ENCODE assay signal across 20 cellular contexts in genomic region chr18:76447268-76447890, GRCh38. TPM values are rescaled to one million over a fixed set of nuclear protein-coding genes. Genes with fewer than 3 reads are reported as not detected.
A peak's percentile ranks its signal among the peaks of the same experiment; 100 is the strongest.
DNase-seq lines count a peak whose midpoint lies in the region; ATAC-seq lines count a peak whose summit lies in the region.
"Had no signal": no experiment of that assay in that cellular context is flagged by ENCODE, and none has a peak within 500 bp of the region (broad histone marks: within the 10 kb centered on the region; RNA-seq: fewer than 3 reads in every experiment).

No MANE protein-coding gene starts in this region.

- H3K4me1 ChIP-seq in adipocyte (ENCODE audit: control insufficient read depth, insufficient read depth, low read length) = peaks cover 71% of the 10 kb centered on the region
- H3K4me1 ChIP-seq in skeletal muscle tissue (ENCODE audit: control insufficient read depth in 3 of 3, insufficient read depth in 3 of 3, low read length in 3 of 3) = peaks cover 53 to 63% (median 57%) of the 10 kb centered on the region in 3 donors
- H3K4me1 ChIP-seq in effector memory CD4-positive, alpha-beta T cell (ENCODE audit: control insufficient read depth, insufficient read depth, low read length, poor library complexity, severe bottlenecking) = peaks cover 5% of the 10 kb centered on the region
- H3K4me1 ChIP-seq: parathyroid adenoma had no signal

- peak overlapping the region in 4 of 5 donors; percentile 33 to 93 (median 73) for H3K4me3 Mint-ChIP-seq in immature natural killer cell
- no peak overlapping the region for H3K4me3 Mint-ChIP-seq in effector memory CD8-positive, alpha-beta T cell
- H3K4me3 Mint-ChIP-seq: activated naive CD8-positive, alpha-beta T cell treated with anti-CD3 and anti-CD28 coated beads, Interleukin-2, amount 10 ng/mL, durations not matched to agents 7 days and 5 days had no signal

- peaks cover 74 to 87% of the 10 kb centered on the region in 2 donors for H3K4me1 Mint-ChIP-seq in immature natural killer cell
- peaks cover 4 to 34% of the 10 kb centered on the region in 2 donors for H3K4me1 Mint-ChIP-seq in effector memory CD8-positive, alpha-beta T cell (ENCODE audit: low read depth in 2 of 2)

- DNase-seq in EH (ENCODE audit: low read depth) (peak; percentile 35), adipocyte (ENCODE audit: low read depth) (no peak), immature natural killer cell (no peak), NCI-H2227 treated with DMSO at 0.1 percent for 48 hours (lab: John Stamatoyannopoulos, UW) (no peak)
- DNase-seq in stimulated activated CD4-positive, alpha-beta T cell treated with anti-CD3 and anti-CD28 coated beads, Interleukin-15, amount 100 ng/mL, for 24 hours = no peak
- no peak for DNase-seq in effector memory CD8-positive, alpha-beta T cell
- DNase-seq in effector memory CD4-positive, alpha-beta T cell = no peak
- DNase-seq: activated naive CD8-positive, alpha-beta T cell treated with anti-CD3 and anti-CD28 coated beads, Interleukin-2, amount 10 ng/mL, durations not matched to agents 7 days and 5 days; activated T-cell treated with anti-CD3 and anti-CD28 coated beads, Interleukin-2, amount 50 U/mL, for 1 hour; DMS153; kidney; NCI-H1105 treated with DMSO at 0.1 percent for 48 hours; NCI-H345; SHP77 treated with DMSO at 0.1 percent for 48 hours; T-helper 2 cell had no signal

- H3K36me3 ChIP-seq in adipocyte (ENCODE audit: control insufficient read depth, insufficient read depth, low read length, severe bottlenecking) (peaks cover 1% of the 10 kb centered on the region), skeletal muscle tissue (ENCODE audit: control insufficient read depth in 3 of 3, insufficient read depth in 3 of 3, low read length in 3 of 3) (peaks cover under 1 to 4% (median 4%) of the 10 kb centered on the region in 3 donors)
- no peaks in the 10 kb centered on the region for H3K36me3 ChIP-seq in effector memory CD4-positive, alpha-beta T cell (ENCODE audit: control insufficient read depth, insufficient read depth, low read length)
- H3K36me3 ChIP-seq: cardiac muscle cell had no signal

- peaks cover 0 to 4% (median 0%) of the 10 kb centered on the region in 3 donors for H3K36me3 Mint-ChIP-seq in immature natural killer cell
- no peaks in the 10 kb centered on the region for H3K36me3 Mint-ChIP-seq in effector memory CD8-positive, alpha-beta T cell (ENCODE audit: insufficient read depth)

- H3K9me3 Mint-ChIP-seq in immature natural killer cell = peaks cover 0 to 1% (median 0%) of the 10 kb centered on the region in 6 donors
- H3K9me3 Mint-ChIP-seq in effector memory CD8-positive, alpha-beta T cell = no peaks in the 10 kb centered on the region
- H3K9me3 Mint-ChIP-seq: activated naive CD8-positive, alpha-beta T cell treated with anti-CD3 and anti-CD28 coated beads, Interleukin-2, amount 10 ng/mL, durations not matched to agents 7 days and 5 days had no signal

- H3K27me3 Mint-ChIP-seq in immature natural killer cell (ENCODE audit: low read depth in 3 of 3) = peaks cover 0 to 3% (median 1%) of the 10 kb centered on the region in 3 donors
- H3K27me3 Mint-ChIP-seq in effector memory CD8-positive, alpha-beta T cell = peaks cover 43 to 64% of the 10 kb centered on the region in 2 donors

- H3K4me3 ChIP-seq in adipocyte (ENCODE audit: low read length) (peak overlapping the region; percentile 6), skeletal muscle tissue (ENCODE audit: low read length in 3 of 3) (peak overlapping the region in 2 of 3 donors; percentile 14 to 17)
- H3K4me3 ChIP-seq in effector memory CD4-positive, alpha-beta T cell (ENCODE audit: insufficient read depth, low read depth, low read length, poor library complexity, severe bottlenecking) = no peak overlapping the region
- H3K4me3 ChIP-seq: cardiac muscle cell, heart left ventricle had no signal

- H3K9ac ChIP-seq in adipocyte (ENCODE audit: low read length) (peak overlapping the region; percentile 67), skeletal muscle tissue (ENCODE audit: low read depth in 1 of 3, low read length in 3 of 3) (no peak overlapping the region)
- H3K9ac ChIP-seq: KMS-11, parathyroid adenoma had no signal

- H3K27me3 ChIP-seq in adipocyte (replicated peaks; ENCODE audit: control insufficient read depth, insufficient read depth, low read length) = no peaks in the 10 kb centered on the region
- no peaks in the 10 kb centered on the region for H3K27me3 ChIP-seq in skeletal muscle tissue (ENCODE audit: control insufficient read depth in 3 of 3, insufficient read depth in 3 of 3, low read length in 3 of 3)
- no peaks in the 10 kb centered on the region for H3K27me3 ChIP-seq in effector memory CD4-positive, alpha-beta T cell (replicated peaks; ENCODE audit: control insufficient read depth, insufficient read depth, low read length, poor library complexity, severe bottlenecking)
- H3K27me3 ChIP-seq: cardiac muscle cell, heart left ventricle had no signal

- H3K27ac ChIP-seq in skeletal muscle tissue (ENCODE audit: low read depth, low read length) = peak overlapping the region; percentile 19
- no peak overlapping the region for H3K27ac ChIP-seq in effector memory CD4-positive, alpha-beta T cell (ENCODE audit: insufficient read depth, low read length, poor library complexity, severe bottlenecking)
- H3K27ac ChIP-seq: KMS-11, parathyroid adenoma had no signal

- H3K9me3 ChIP-seq in adipocyte (ENCODE audit: control insufficient read depth, low read length) = no peaks in the 10 kb centered on the region
- H3K9me3 ChIP-seq in skeletal muscle tissue (ENCODE audit: control insufficient read depth in 3 of 3, low read length in 3 of 3) = no peaks in the 10 kb centered on the region
- no peaks in the 10 kb centered on the region for H3K9me3 ChIP-seq in effector memory CD4-positive, alpha-beta T cell (ENCODE audit: control insufficient read depth, low read length)
- H3K9me3 ChIP-seq: heart left ventricle had no signal

- H3K27ac Mint-ChIP-seq in immature natural killer cell = peak overlapping the region in 5 of 6 donors; percentile 23 to 92 (median 88)
- no peak overlapping the region for H3K27ac Mint-ChIP-seq in effector memory CD8-positive, alpha-beta T cell
- H3K27ac Mint-ChIP-seq: activated naive CD8-positive, alpha-beta T cell treated with anti-CD3 and anti-CD28 coated beads, Interleukin-2, amount 10 ng/mL, durations not matched to agents 7 days and 5 days had no signal

- ATAC-seq in effector memory CD8-positive, alpha-beta T cell (replicated peaks) = no peak

RNA-seq across cellular contexts. Expression of gene ZNF516, which starts 47.7 kb away (rescaled TPM):
- polyA plus RNA-seq in immature natural killer cell = 1 to 10 TPM; 1.2 to 6.1 (median 2.0) TPM
- 33.9 TPM for total RNA-seq in skeletal muscle tissue

Comparison
In these comparisons a context has a peak if more than half of its experiments do, and no peak if none do; other contexts are left out.
1. H3K27ac Mint-ChIP-seq: peak in immature natural killer cell (5 of 6); none in effector memory CD8-positive, alpha-beta T cell (0 of 2).
2. H3K4me3 Mint-ChIP-seq: peak in immature natural killer cell (4 of 5); none in effector memory CD8-positive, alpha-beta T cell (0 of 2).